Comparison of ENCODE assay signal across 32 cellular contexts in genomic region chr11:57100638-57101312, GRCh38.
DNase-seq lines count a peak whose midpoint lies in the region; ATAC-seq, FAIRE-seq and TF ChIP-seq lines count a peak whose summit lies in the region.
"Had no signal": no experiment of that assay in that cellular context is flagged by ENCODE, and none has a peak within 500 bp of the region (broad histone marks: within the 10 kb centered on the region; RNA-seq: fewer than 3 reads in every experiment).

No MANE protein-coding gene starts in this region.

- intact Hi-C loops in HepG2 (cut with micrococcal nuclease; ENCODE audit: unreplicated experiment) (no loop called here), spleen (cut with DNase I; ENCODE audit: low total_unique reads) (no loop called here)
- intact Hi-C loops in activated T-helper 2 cell treated with anti-CD3 and anti-CD28 coated beads, Interferon-gamma antibody, Interleukin-2, Interleukin-4, amounts not matched to agents 10 μg/mL and 5 μg/mL and 100 μg/mL, durations not matched to agents 14 hours and 24 hours and 36 hours (cut with micrococcal nuclease): no loop called here

- H3K4me2 ChIP-seq in HepG2 (ENCODE audit: low read depth, low read length): no peak overlapping the region

- TF ChIP-seq EP300 in HepG2 (IDR thresholded peaks at IDR 0.05; ENCODE audit: low read depth in 2 of 2, low read length in 2 of 2): no peak
- no peak for TF ChIP-seq EP300 in HepG2 (CRISPR knock-in tag; IDR thresholded peaks at IDR 0.05; ENCODE audit: borderline replicate concordance)

- H3K27ac ChIP-seq in liver (ENCODE audit: low read depth in 1 of 2, low read length in 2 of 2) (no peak overlapping the region), HepG2 (ENCODE audit: extremely low read length, insufficient read depth, low read length) (no peak overlapping the region), spleen (peak overlapping the region in 6 of 8 donors; percentile 18 to 58 (median 48))
- H3K27ac ChIP-seq: breast epithelium, left lung had no signal

- H3K4me1 ChIP-seq in liver (ENCODE audit: control insufficient read depth in 4 of 4, insufficient read depth in 4 of 4, low read length in 3 of 4): no peaks in the 10 kb centered on the region
- no peaks in the 10 kb centered on the region for H3K4me1 ChIP-seq in HepG2 (ENCODE audit: insufficient read depth, low read length)
- H3K4me1 ChIP-seq in spleen: peaks cover 0 to 19% (median 0%) of the 10 kb centered on the region in 6 donors
- H3K4me1 ChIP-seq: breast epithelium, left lung had no signal

- H3K27me3 Mint-ChIP-seq in activated T-helper 2 cell treated with anti-CD3 and anti-CD28 coated beads, Interferon-gamma antibody, Interleukin-2, Interleukin-4, amounts not matched to agents 10 μg/mL and 5 μg/mL and 100 μg/mL, durations not matched to agents 14 hours and 24 hours and 36 hours (ENCODE audit: low read depth): no peaks in the 10 kb centered on the region
- H3K27me3 Mint-ChIP-seq: activated CD4-positive, alpha-beta memory T cell treated with anti-CD3 and anti-CD28 coated beads, Interleukin-2, amount 10 ng/mL, durations not matched to agents 7 days and 5 days; type B pancreatic cell had no signal

- BruUV-seq in HepG2 (replicated peaks; lab: Mats Ljungman, UMichigan): no TSS peak

- no peaks in the 10 kb centered on the region for H3K79me2 ChIP-seq in HepG2 (ENCODE audit: insufficient read depth, low read length)

- H3K9me3 ChIP-seq in liver (ENCODE audit: control insufficient read depth in 4 of 4, low read length in 3 of 4) (no peaks in the 10 kb centered on the region), HepG2 (ENCODE audit: low read length) (no peaks in the 10 kb centered on the region), spleen (no peaks in the 10 kb centered on the region)
- H3K9me3 ChIP-seq: breast epithelium, left lung had no signal

- no peaks in the 10 kb centered on the region for H3K36me3 ChIP-seq in liver (ENCODE audit: control insufficient read depth in 4 of 4, insufficient read depth in 3 of 4, low read depth in 1 of 4, low read length in 3 of 4)
- H3K36me3 ChIP-seq in HepG2 (replicated peaks in 1 of 2; ENCODE audit: control insufficient read depth in 1 of 2, insufficient read depth in 2 of 2, low read length in 2 of 2): no peaks in the 10 kb centered on the region
- H3K36me3 ChIP-seq in spleen: no peaks in the 10 kb centered on the region
- H3K36me3 ChIP-seq: breast epithelium, left lung had no signal

- no peaks in the 10 kb centered on the region for H4K20me1 ChIP-seq in HepG2 (ENCODE audit: insufficient read depth, low read length)

- H3K9ac ChIP-seq in liver (ENCODE audit: low read depth in 1 of 2, low read length in 2 of 2) (no peak overlapping the region), HepG2 (ENCODE audit: insufficient read depth, low read depth, low read length) (no peak overlapping the region)

- TF ChIP-seq CTCF in liver (IDR thresholded peaks at IDR 0.05; ENCODE audit: low read depth, low read length, missing input control) (no peak), HepG2 (CRISPR knock-in tag; IDR thresholded peaks at IDR 0.05) (no peak), fibroblast of pulmonary artery (IDR thresholded peaks at IDR 0.05; ENCODE audit: low read length, missing control alignments) (no peak), spleen (IDR thresholded peaks at IDR 0.05 in 8 of 11, conservative IDR thresholded peaks at IDR 0.05 in 3 of 11) (no peak)

- WGBS in liver: 54% methylated on average over 5 of the region's 5 CpGs
- 1% methylated on average over 5 of the region's 5 CpGs for WGBS in HepG2 (ENCODE audit: low lambda C conversion rate)
- WGBS in spleen, 5 donors: 24 to 46% (median 34%) methylated on average over 5 of the region's 5 CpGs

- H3K4me3 Mint-ChIP-seq in activated T-helper 2 cell treated with anti-CD3 and anti-CD28 coated beads, Interferon-gamma antibody, Interleukin-2, Interleukin-4, amounts not matched to agents 10 μg/mL and 5 μg/mL and 100 μg/mL, durations not matched to agents 14 hours and 24 hours and 36 hours (ENCODE audit: low read depth): no peak overlapping the region
- H3K4me3 Mint-ChIP-seq: activated CD4-positive, alpha-beta memory T cell treated with anti-CD3 and anti-CD28 coated beads, Interleukin-2, amount 10 ng/mL, durations not matched to agents 7 days and 5 days; naive thymus-derived CD4-positive, alpha-beta T cell; type B pancreatic cell had no signal

- H3K4me3 ChIP-seq in liver (ENCODE audit: low read depth in 1 of 3, low read length in 3 of 3) (no peak overlapping the region), HepG2 (replicated peaks in 1 of 3; ENCODE audit: insufficient read depth in 1 of 3, low read depth in 2 of 3, low read length in 3 of 3) (no peak overlapping the region), fibroblast of pulmonary artery (replicated peaks; ENCODE audit: low read depth, low read length) (no peak overlapping the region), spleen (no peak overlapping the region)
- H3K4me3 ChIP-seq: breast epithelium, left lung had no signal

- POLR2A ChIA-PET in HepG2 (lab: Yijun Ruan, JAX): no interaction called here

- TF ChIP-seq POLR2A in HepG2 (IDR thresholded peaks at IDR 0.05; ENCODE audit: insufficient read depth in 1 of 2, low read depth in 2 of 2, low read length in 2 of 2): no peak
- no peak for TF ChIP-seq POLR2A in spleen (IDR thresholded peaks at IDR 0.05)

- in situ Hi-C loops in HepG2 (cut with HindIII; ENCODE audit: extremely low pct_ligation_motif_present, low pct_unique_long_range_greater_than_20kb): no loop called here

- no peaks in the 10 kb centered on the region for H3K4me1 Mint-ChIP-seq in activated T-helper 2 cell treated with anti-CD3 and anti-CD28 coated beads, Interferon-gamma antibody, Interleukin-2, Interleukin-4, amounts not matched to agents 10 μg/mL and 5 μg/mL and 100 μg/mL, durations not matched to agents 14 hours and 24 hours and 36 hours (ENCODE audit: low read depth)
- H3K4me1 Mint-ChIP-seq: activated CD4-positive, alpha-beta memory T cell treated with anti-CD3 and anti-CD28 coated beads, Interleukin-2, amount 10 ng/mL, durations not matched to agents 7 days and 5 days; naive thymus-derived CD4-positive, alpha-beta T cell had no signal

- H3K36me3 Mint-ChIP-seq in activated T-helper 2 cell treated with anti-CD3 and anti-CD28 coated beads, Interferon-gamma antibody, Interleukin-2, Interleukin-4, amounts not matched to agents 10 μg/mL and 5 μg/mL and 100 μg/mL, durations not matched to agents 14 hours and 24 hours and 36 hours (ENCODE audit: low read depth): no peaks in the 10 kb centered on the region
- H3K36me3 Mint-ChIP-seq: naive thymus-derived CD4-positive, alpha-beta T cell; type B pancreatic cell had no signal

- H2AFZ ChIP-seq in HepG2 (ENCODE audit: low read length): no peak overlapping the region

- H3K27me3 ChIP-seq in liver (ENCODE audit: control insufficient read depth in 4 of 4, insufficient read depth in 4 of 4, low read length in 3 of 4) (no peaks in the 10 kb centered on the region), HepG2 (ENCODE audit: control insufficient read depth in 1 of 2, insufficient read depth in 2 of 2, low read length in 2 of 2) (no peaks in the 10 kb centered on the region), spleen (replicated peaks in 1 of 7) (no peaks in the 10 kb centered on the region)
- H3K27me3 ChIP-seq: breast epithelium, left lung had no signal

- CTCF ChIA-PET in HepG2 (lab: Yijun Ruan, JAX; ENCODE audit: low intra/inter-chr PET ratio, low total read pairs): no interaction called here

- ATAC-seq in HepG2: no peak
- ATAC-seq: activated CD4-positive, CD25-positive, alpha-beta regulatory T cell treated with anti-CD3 and anti-CD28 coated beads, Interleukin-2, amount 50 U/mL, for 24 hours; left lung; naive thymus-derived CD4-positive, alpha-beta T cell had no signal

- FAIRE-seq in HepG2 (lab: Jason Lieb, UNC): no peak
- FAIRE-seq: TTC549 had no signal

- H3K9me3 Mint-ChIP-seq in activated T-helper 2 cell treated with anti-CD3 and anti-CD28 coated beads, Interferon-gamma antibody, Interleukin-2, Interleukin-4, amounts not matched to agents 10 μg/mL and 5 μg/mL and 100 μg/mL, durations not matched to agents 14 hours and 24 hours and 36 hours: no peaks in the 10 kb centered on the region
- H3K9me3 Mint-ChIP-seq: activated CD4-positive, alpha-beta memory T cell treated with anti-CD3 and anti-CD28 coated beads, Interleukin-2, amount 10 ng/mL, durations not matched to agents 7 days and 5 days; type B pancreatic cell had no signal

- no peak for DNase-seq in HepG2 (ENCODE audit: low spot score)
- peak; percentile 58 for DNase-seq in NCI-H69 (lab: John Stamatoyannopoulos, UW)
- peak; percentile 11 for DNase-seq in fibroblast of pulmonary artery (ENCODE audit: low read depth)
- no peak for DNase-seq in spleen
- no peak for DNase-seq in stimulated activated naive CD4-positive, alpha-beta T cell (lab: John Stamatoyannopoulos, UW)
- no peak for DNase-seq in activated T-helper 2 cell treated with anti-CD3 and anti-CD28 coated beads, Interferon-gamma antibody, Interleukin-2, Interleukin-4, amounts not matched to agents 10 μg/mL and 5 μg/mL and 100 μg/mL, durations not matched to agents 14 hours and 24 hours and 36 hours (ENCODE audit: low spot score)
- DNase-seq in activated CD4-positive, alpha-beta T cell treated with anti-CD3 and anti-CD28 coated beads for 48 hours: no peak
- DNase-seq: ACHN; activated CD4-positive, alpha-beta memory T cell treated with anti-CD3 and anti-CD28 coated beads, Interleukin-2, amount 10 ng/mL, durations not matched to agents 7 days and 5 days; activated CD8-positive, alpha-beta memory T cell treated with anti-CD3 and anti-CD28 coated beads, Interleukin-2, amount 50 U/mL, for 48 hours; activated naive CD4-positive, alpha-beta T cell treated with anti-CD3 and anti-CD28 coated beads, Interleukin-2, amount 50 U/mL, for 16 hours; amygdala; DMS79; effector memory CD4-positive, alpha-beta T cell; erythroblast; foreskin fibroblast; GDM1; left lung; midbrain; MV-4-11; naive thymus-derived CD4-positive, alpha-beta T cell; NCI-H2081 treated with DMSO at 0.1 percent for 48 hours; NCI-H510A; occipital lobe; SIG-M5; stimulated activated CD4-positive, alpha-beta T cell treated with anti-CD3 and anti-CD28 coated beads, Interleukin-2, amount 100 ng/mL, for 48 hours; T-helper 1 cell had no signal

- no peak overlapping the region for H3K27ac Mint-ChIP-seq in activated T-helper 2 cell treated with anti-CD3 and anti-CD28 coated beads, Interferon-gamma antibody, Interleukin-2, Interleukin-4, amounts not matched to agents 10 μg/mL and 5 μg/mL and 100 μg/mL, durations not matched to agents 14 hours and 24 hours and 36 hours
- H3K27ac Mint-ChIP-seq: activated CD4-positive, alpha-beta memory T cell treated with anti-CD3 and anti-CD28 coated beads, Interleukin-2, amount 10 ng/mL, durations not matched to agents 7 days and 5 days; naive thymus-derived CD4-positive, alpha-beta T cell; type B pancreatic cell had no signal

- TF ChIP-seq RAD21 in liver (IDR thresholded peaks at IDR 0.05): no peak
- no peak for TF ChIP-seq RAD21 in HepG2 (CRISPR knock-in tag; IDR thresholded peaks at IDR 0.05)

TF ChIP-seq in liver, 16 proteins besides CTCF, POLR2A, EP300 and RAD21:
- TF ChIP-seq NR2F2 (IDR thresholded peaks at IDR 0.05) (peak; percentile 84), RXRA (IDR thresholded peaks at IDR 0.05) (no peak), FOXA1 (IDR thresholded peaks at IDR 0.05) (no peak)
TF ChIP-seq in liver: peak in this region for 1.

Comparison
In these comparisons a context has a peak if more than half of its experiments do, and no peak if none do; other contexts are left out.
1. H3K27ac ChIP-seq: peak in spleen (6 of 8); none in liver (0 of 2) and HepG2 (single experiment).
2. DNase-seq: peak in NCI-H69 (single experiment) and fibroblast of pulmonary artery (single experiment); none in HepG2 (single experiment), spleen (single experiment), stimulated activated naive CD4-positive, alpha-beta T cell (0 of 6), activated T-helper 2 cell treated with anti-CD3 and anti-CD28 coated beads, Interferon-gamma antibody, Interleukin-2, Interleukin-4, amounts not matched to agents 10 μg/mL and 5 μg/mL and 100 μg/mL, durations not matched to agents 14 hours and 24 hours and 36 hours (single experiment) and activated CD4-positive, alpha-beta T cell treated with anti-CD3 and anti-CD28 coated beads for 48 hours (single experiment).